In the genomic region with DNA sequence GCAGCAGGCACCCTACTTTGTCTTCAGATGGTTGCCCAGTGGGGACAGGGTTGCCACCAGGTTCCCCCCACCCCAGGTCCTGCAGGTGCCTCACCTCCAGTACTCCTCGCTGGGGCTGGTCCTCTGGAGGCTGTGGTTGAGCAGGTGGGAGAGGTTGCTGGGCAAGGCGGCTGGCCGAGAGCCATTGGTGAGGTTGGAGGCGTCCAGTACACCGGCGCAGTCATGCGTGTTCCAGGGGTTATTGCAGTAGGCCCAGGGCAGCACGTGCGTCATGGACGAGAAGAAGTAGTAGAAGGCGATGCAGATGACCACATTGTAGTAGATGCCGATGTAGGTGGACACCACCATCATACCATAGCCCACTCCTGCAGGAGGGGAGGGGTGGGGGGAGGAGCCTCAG, we compare ENCODE assay signal across 1 cellular context.
TF ChIP-seq lines count a peak whose summit lies in the region.

No MANE protein-coding gene starts in this region.

TF ChIP-seq in K562, 482 proteins besides CTCF, POLR2A, EP300 and RAD21:
- 0 out of 2 replicates have a peak, but pooled peaks have one; percentile 34 for TF ChIP-seq POLR2G (IDR thresholded peaks at IDR 0.05; ENCODE audit: low read depth, low read length)
- TF ChIP-seq SPI1 (IDR thresholded peaks at IDR 0.05; ENCODE audit: borderline replicate concordance, low read depth, low read length), result no peak
- no peak for TF ChIP-seq CREB1 (IDR thresholded peaks at IDR 0.05)
- TF ChIP-seq CREB1 (CRISPR knock-in tag; IDR thresholded peaks at IDR 0.05), result no peak
- TF ChIP-seq HES1 (IDR thresholded peaks at IDR 0.05; ENCODE audit: low read depth), result no peak
- no peak for TF ChIP-seq ZNF318 (IDR thresholded peaks at IDR 0.05; ENCODE audit: borderline replicate concordance in 1 of 2, low read depth in 1 of 2)
